ENCODE assay signal across 8 cellular contexts in genomic region chr2:109510136-109511028, GRCh38.
DNase-seq lines count a peak whose midpoint lies in the region; ATAC-seq and TF ChIP-seq lines count a peak whose summit lies in the region.

No MANE protein-coding gene starts in this region.

- TF ChIP-seq CTCF in HFF-Myc (IDR thresholded peaks at IDR 0.05; ENCODE audit: low read depth, low read length, missing control alignments) (peak; percentile 96), dorsolateral prefrontal cortex (IDR thresholded peaks at IDR 0.05 in 54 of 56, conservative IDR thresholded peaks at IDR 0.05 in 2 of 56; ENCODE audit: low read depth in 1 of 56, partially characterized antibody in 56 of 56) (peak; percentile 76 to 96 (median 91)), lung (IDR thresholded peaks at IDR 0.05; ENCODE audit: control extremely low read depth, extremely low read depth) (peak; percentile 70)

- peaks cover 0 to 4% of the 10 kb centered on the region in 2 donors for H3K4me1 ChIP-seq in lung (ENCODE audit: control insufficient read depth in 2 of 2, insufficient read depth in 2 of 2, low read length in 2 of 2)

- ATAC-seq in lung (ENCODE audit: insufficient read depth, low FRiP score) (peak; percentile 43), HG03045 (IDR thresholded peaks at IDR 0.05; ENCODE audit: unreplicated experiment) (no peak)

- no peak overlapping the region for H3K27ac ChIP-seq in dorsolateral prefrontal cortex
- H3K27ac ChIP-seq in lung (ENCODE audit: low read depth in 1 of 2, low read length in 1 of 2): no peak overlapping the region

- intact Hi-C loops in dorsolateral prefrontal cortex (cut with DNase I): loop anchor here (1.0 to 10.0 kb wide), 4 partner anchors 188 to 382 kb away; partner anchors contain the start of gene SH3RF3 (in 1 of the 2)

- H3K4me3 ChIP-seq in HFF-Myc (replicated peaks; ENCODE audit: low read depth, low read length) (no peak overlapping the region), dorsolateral prefrontal cortex (no peak overlapping the region), lung (no peak overlapping the region)

- H3K27me3 ChIP-seq in dorsolateral prefrontal cortex (no peaks in the 10 kb centered on the region), lung (ENCODE audit: control insufficient read depth, insufficient read depth) (no peaks in the 10 kb centered on the region)

- in situ Hi-C loops in Caki2 (cut with HindIII; ENCODE audit: low pct_unique_long_range_greater_than_20kb, low sequenced_read_pairs): no loop called here

- 53 to 60% methylated on average over 19 of the region's 19 CpGs for WGBS in lung, 2 donors

- H3K36me3 ChIP-seq in lung (ENCODE audit: control insufficient read depth in 2 of 2, insufficient read depth in 2 of 2, low read length in 2 of 2): no peaks in the 10 kb centered on the region

- DNase-seq in Caki2 (ENCODE audit: low read depth) (peak; percentile 55), HFF-Myc (ENCODE audit: extremely low read depth, low read depth) (peak; percentile 61), NCI-H69 (lab: John Stamatoyannopoulos, UW) (peak; percentile 57), dorsolateral prefrontal cortex (peak; percentile 65 to 86 (median 74)), lung (ENCODE audit: low spot score) (peak; percentile 80)
- DNase-seq in activated CD4-positive, alpha-beta T cell treated with anti-CD3 and anti-CD28 coated beads, Interleukin-2, amount 50 U/mL, for 4 hours: peak; percentile 70 to 78
- DNase-seq in stimulated activated CD8-positive, alpha-beta memory T cell treated with anti-CD3 and anti-CD28 coated beads, Interleukin-15, amount 100 ng/mL, for 1 hour (ENCODE audit: low read depth): peak; percentile 58

- H3K9me3 ChIP-seq in lung (ENCODE audit: control insufficient read depth in 2 of 2, insufficient read depth in 1 of 2, low read length in 1 of 2): peaks cover 0 to 8% of the 10 kb centered on the region in 2 donors
